Comparison of ENCODE assay signal across 8 cellular contexts in genomic region chr2:218399391-218400166, GRCh38. TPM values are rescaled to one million over a fixed set of nuclear protein-coding genes. Genes with fewer than 3 reads are reported as not detected.
DNase-seq lines count a peak whose midpoint lies in the region; ATAC-seq and TF ChIP-seq lines count a peak whose summit lies in the region.

Gene CTDSP1, plus strand, starts transcription at chr2:218399868. Its CDS starts 223 bp downstream, at chr2:218400091.

- H3K27me3 Mint-ChIP-seq in activated T-helper 2 cell treated with anti-CD3 and anti-CD28 coated beads, Interferon-gamma antibody, Interleukin-2, Interleukin-4, amounts not matched to agents 10 μg/mL and 5 μg/mL and 100 μg/mL, durations not matched to agents 14 hours and 24 hours and 36 hours (ENCODE audit: low read depth): no peaks in the 10 kb centered on the region
- H3K27me3 Mint-ChIP-seq in natural killer cell (ENCODE audit: low read depth in 2 of 2): no peaks in the 10 kb centered on the region

- H3K27ac ChIP-seq in DND-41 (ENCODE audit: low read length) (peak within 1 kb of the TSS; percentile 95), GM23248 (peak within 1 kb of the TSS; percentile 97), RWPE2 (ENCODE audit: poor library complexity, severe bottlenecking) (peak within 1 kb of the TSS; percentile 96)

- peaks cover 56% of the 10 kb centered on the region for H3K79me2 ChIP-seq in DND-41 (ENCODE audit: insufficient read depth, low read length)
- peaks cover 40% of the 10 kb centered on the region for H3K79me2 ChIP-seq in GM23248 (ENCODE audit: insufficient read depth)

- H4K20me1 ChIP-seq in DND-41 (ENCODE audit: insufficient read depth, low read length) (peaks cover 22% of the 10 kb centered on the region), GM23248 (ENCODE audit: insufficient read depth) (no peaks in the 10 kb centered on the region)

- DNase-seq in DND-41: peak; percentile 94
- peak; percentile 99 for DNase-seq in GM23248
- DNase-seq in LHCN-M2 (ENCODE audit: low read depth): peak; percentile 96
- DNase-seq in RWPE2 (ENCODE audit: low spot score): peak; percentile 93
- peak; percentile 94 for DNase-seq in activated T-helper 2 cell treated with anti-CD3 and anti-CD28 coated beads, Interferon-gamma antibody, Interleukin-2, Interleukin-4, amounts not matched to agents 10 μg/mL and 5 μg/mL and 100 μg/mL, durations not matched to agents 14 hours and 24 hours and 36 hours (ENCODE audit: low spot score)
- DNase-seq in fibroblast of mammary gland (ENCODE audit: low read depth): peak; percentile 96
- peak; percentile 94 for DNase-seq in natural killer cell
- DNase-seq in stimulated activated naive CD4-positive, alpha-beta T cell treated with Interleukin-2 at 50 U/mL for 16 hours (lab: John Stamatoyannopoulos, UW): peak; percentile 91

- peak within 1 kb of the TSS; percentile 66 for H2AFZ ChIP-seq in DND-41 (ENCODE audit: low read depth, low read length)
- H2AFZ ChIP-seq in GM23248: peak within 1 kb of the TSS; percentile 62

- peak within 1 kb of the TSS; percentile 90 for H3K9ac ChIP-seq in DND-41 (ENCODE audit: low read depth, low read length)
- H3K9ac ChIP-seq in GM23248: peak within 1 kb of the TSS; percentile 99

- H3K9me2 ChIP-seq in GM23248 (ENCODE audit: insufficient read depth): no peaks in the 10 kb centered on the region

- H3K4me1 ChIP-seq in DND-41 (ENCODE audit: insufficient read depth, low read length): peaks cover 65% of the 10 kb centered on the region
- H3K4me1 ChIP-seq in GM23248 (ENCODE audit: insufficient read depth): peaks cover 13% of the 10 kb centered on the region; the same call in 1 of the 2 replicates
- no peaks in the 10 kb centered on the region for H3K4me1 ChIP-seq in RWPE2 (ENCODE audit: insufficient read depth, poor library complexity, severe bottlenecking)

- H3K4me3 ChIP-seq in DND-41 (ENCODE audit: low read depth in 1 of 2, low read length in 2 of 2) (peak within 1 kb of the TSS; percentile 75 to 79; a peak in 3 of 4 replicates), GM23248 (peak within 1 kb of the TSS; percentile 98), RWPE2 (ENCODE audit: severe bottlenecking) (peak within 1 kb of the TSS; percentile 73), fibroblast of mammary gland (ENCODE audit: control insufficient read depth, low read depth, low read length) (peak within 1 kb of the TSS; percentile 70)

- ATAC-seq in DND-41 (ENCODE audit: insufficient read depth, low read depth): peak; percentile 47
- peak; percentile 39 for ATAC-seq in RWPE2 (ENCODE audit: low read depth)
- ATAC-seq in natural killer cell: peak; percentile 15 to 55 (median 49)

- in situ Hi-C loops in GM23248 (cut with MboI): no loop called here

- TF ChIP-seq CTCF in DND-41 (IDR thresholded peaks at IDR 0.05; ENCODE audit: borderline replicate concordance, extremely low read depth, low read length, poor library complexity, severe bottlenecking): peak; percentile 14
- peak; percentile 12 for TF ChIP-seq CTCF in RWPE2 (IDR thresholded peaks at IDR 0.05; ENCODE audit: poor library complexity, severe bottlenecking)
- no peak for TF ChIP-seq CTCF in fibroblast of mammary gland (conservative IDR thresholded peaks at IDR 0.05; ENCODE audit: control insufficient read depth, insufficient read depth, low read depth, low read length)
- no peak for TF ChIP-seq CTCF in natural killer cell (IDR thresholded peaks at IDR 0.05)

- H3F3A ChIP-seq in GM23248 (ENCODE audit: insufficient read depth): peaks cover 15% of the 10 kb centered on the region

- peak within 1 kb of the TSS; percentile 88 for H3K27ac Mint-ChIP-seq in activated T-helper 2 cell treated with anti-CD3 and anti-CD28 coated beads, Interferon-gamma antibody, Interleukin-2, Interleukin-4, amounts not matched to agents 10 μg/mL and 5 μg/mL and 100 μg/mL, durations not matched to agents 14 hours and 24 hours and 36 hours
- H3K27ac Mint-ChIP-seq in natural killer cell: peak within 1 kb of the TSS; percentile 98

- H3K9me3 Mint-ChIP-seq in activated T-helper 2 cell treated with anti-CD3 and anti-CD28 coated beads, Interferon-gamma antibody, Interleukin-2, Interleukin-4, amounts not matched to agents 10 μg/mL and 5 μg/mL and 100 μg/mL, durations not matched to agents 14 hours and 24 hours and 36 hours: no peaks in the 10 kb centered on the region
- no peaks in the 10 kb centered on the region for H3K9me3 Mint-ChIP-seq in natural killer cell

- H3K4me2 ChIP-seq in DND-41 (ENCODE audit: insufficient read depth, low read length) (peak within 1 kb of the TSS; percentile 81), GM23248 (ENCODE audit: unreplicated experiment) (peak within 1 kb of the TSS; percentile 77)

- H3K36me3 ChIP-seq in DND-41 (ENCODE audit: insufficient read depth, low read length) (peaks cover 36% of the 10 kb centered on the region), GM23248 (ENCODE audit: low read depth) (0 out of 2 replicates have a peak, but pooled peaks cover 3% of the 10 kb centered on the region), RWPE2 (ENCODE audit: low read depth) (peaks cover 30% of the 10 kb centered on the region)

- no peaks in the 10 kb centered on the region for H3K27me3 ChIP-seq in DND-41 (ENCODE audit: insufficient read depth, low read length, poor library complexity)
- no peaks in the 10 kb centered on the region for H3K27me3 ChIP-seq in GM23248 (replicated peaks; ENCODE audit: insufficient read depth)
- no peaks in the 10 kb centered on the region for H3K27me3 ChIP-seq in RWPE2 (ENCODE audit: insufficient read depth, poor library complexity, severe bottlenecking)

- intact Hi-C loops in activated T-helper 2 cell treated with anti-CD3 and anti-CD28 coated beads, Interferon-gamma antibody, Interleukin-2, Interleukin-4, amounts not matched to agents 10 μg/mL and 5 μg/mL and 100 μg/mL, durations not matched to agents 14 hours and 24 hours and 36 hours (cut with micrococcal nuclease): loop anchor here (5.0 to 10.0 kb wide), 3 partner anchors 118 to 855 kb away; partner anchors contain the start of genes CNPPD1, RETREG2, TUBA4A and TUBA4B
- intact Hi-C loops in natural killer cell (cut with micrococcal nuclease): loop anchor here (1.0 to 5.0 kb wide), 4 partner anchors 118 to 498 kb away; partner anchors contain the start of genes AAMP, ARPC2 and PNKD

- H3K4me1 Mint-ChIP-seq in activated T-helper 2 cell treated with anti-CD3 and anti-CD28 coated beads, Interferon-gamma antibody, Interleukin-2, Interleukin-4, amounts not matched to agents 10 μg/mL and 5 μg/mL and 100 μg/mL, durations not matched to agents 14 hours and 24 hours and 36 hours (ENCODE audit: low read depth): peaks cover 33% of the 10 kb centered on the region
- peaks cover 49 to 73% of the 10 kb centered on the region in 2 donors for H3K4me1 Mint-ChIP-seq in natural killer cell

- peak within 1 kb of the TSS; percentile 93 for H3K4me3 Mint-ChIP-seq in activated T-helper 2 cell treated with anti-CD3 and anti-CD28 coated beads, Interferon-gamma antibody, Interleukin-2, Interleukin-4, amounts not matched to agents 10 μg/mL and 5 μg/mL and 100 μg/mL, durations not matched to agents 14 hours and 24 hours and 36 hours (ENCODE audit: low read depth)
- peak within 1 kb of the TSS; percentile 95 for H3K4me3 Mint-ChIP-seq in natural killer cell

- WGBS in GM23248 (ENCODE audit: low coverage in 1 of 2, low lambda C conversion rate in 2 of 2, missing lambda C conversion rate in 2 of 2), 2 experiments: 0 to 1% methylated on average over 59 to 69 of the region's 78 CpGs

- H3K9me3 ChIP-seq in DND-41 (ENCODE audit: insufficient read depth, low read length, severe bottlenecking) (no peaks in the 10 kb centered on the region), GM23248 (ENCODE audit: low read depth) (no peaks in the 10 kb centered on the region), RWPE2 (ENCODE audit: severe bottlenecking) (no peaks in the 10 kb centered on the region)

- peaks cover 34% of the 10 kb centered on the region for H3K36me3 Mint-ChIP-seq in activated T-helper 2 cell treated with anti-CD3 and anti-CD28 coated beads, Interferon-gamma antibody, Interleukin-2, Interleukin-4, amounts not matched to agents 10 μg/mL and 5 μg/mL and 100 μg/mL, durations not matched to agents 14 hours and 24 hours and 36 hours (ENCODE audit: low read depth)
- no peaks in the 10 kb centered on the region for H3K36me3 Mint-ChIP-seq in natural killer cell

RNA-seq across cellular contexts. Expression of gene CTDSP1, which starts in this region (rescaled TPM):
- 82.7 and 119 TPM in 2 replicates for total RNA-seq in GM23248 (2014; rRNA removed; shearing (Covaris generic))
- polyA plus RNA-seq in GM23248 (2016; fragmentation: Nextera tagmentation; extraction: Ambion mirVana): 28.5 and 31.0 TPM in 2 replicates
- total RNA-seq in LHCN-M2 (2014; rRNA removed) (69.7 and 74.1 TPM in 2 replicates), natural killer cell (100 to 1,000 TPM; 223 to 273 (median 228) TPM)
- polyA plus RNA-seq in LHCN-M2 (2012): 69.7 TPM
- total RNA-seq in activated T-helper 2 cell treated with anti-CD3 and anti-CD28 coated beads, Interferon-gamma antibody, Interleukin-2, Interleukin-4, amounts not matched to agents 10 μg/mL and 5 μg/mL and 100 μg/mL, durations not matched to agents 14 hours and 24 hours and 36 hours: 114 and 115 TPM in 2 replicates

Comparison
In these comparisons a context has a peak if more than half of its experiments do, and no peak if none do; other contexts are left out.
1. Peak in every context shown above with its lines: DNase-seq, ATAC-seq, H3K4me3 ChIP-seq and H3K27ac ChIP-seq.
2. CTCF ChIP-seq: peak in DND-41 (single experiment) and RWPE2 (single experiment); none in fibroblast of mammary gland (single experiment) and natural killer cell (single experiment).